ENCODE assay signal across 22 cellular contexts in genomic region chr4:81360722-81361121, GRCh38.
DNase-seq lines count a peak whose midpoint lies in the region; ATAC-seq and TF ChIP-seq lines count a peak whose summit lies in the region.
"Had no signal": no experiment of that assay in that cellular context is flagged by ENCODE, and none has a peak within 500 bp of the region (broad histone marks: within the 10 kb centered on the region; RNA-seq: fewer than 3 reads in every experiment).

No MANE protein-coding gene starts in this region.

- H3K79me2 ChIP-seq in PC-3 (ENCODE audit: low read length), result no peaks in the 10 kb centered on the region

- H3K4me1 ChIP-seq in PC-3 (ENCODE audit: insufficient read depth, low read length), result no peaks in the 10 kb centered on the region
- H3K4me1 ChIP-seq: A549 had no signal

- peaks cover 37% of the 10 kb centered on the region for H3K27me3 Mint-ChIP-seq in activated T-cell treated with anti-CD3 and anti-CD28 coated beads, Interleukin-2, amount 50 U/mL, for 72 hours (ENCODE audit: low read depth)
- peaks cover 27% of the 10 kb centered on the region for H3K27me3 Mint-ChIP-seq in stimulated activated naive CD8-positive, alpha-beta T cell treated with anti-CD3 and anti-CD28 coated beads, Interleukin-15, amount 100 ng/mL, for 72 hours

- H3K9ac ChIP-seq in PC-3 (ENCODE audit: low read length), result no peak overlapping the region
- H3K9ac ChIP-seq: KMS-11 had no signal

- intact Hi-C loops in PC-3 (cut with micrococcal nuclease), result no loop called here

- H3F3A ChIP-seq in PC-3 (ENCODE audit: low read length, unreplicated experiment), result no peaks in the 10 kb centered on the region

- H4K20me1 ChIP-seq in PC-3 (ENCODE audit: low read length), result no peaks in the 10 kb centered on the region

- no peak overlapping the region for H3K27ac ChIP-seq in PC-3 (ENCODE audit: low read length)
- H3K27ac ChIP-seq: A549, KMS-11, SK-N-MC had no signal

- H3K9me3 Mint-ChIP-seq in activated T-cell treated with anti-CD3 and anti-CD28 coated beads, Interleukin-2, amount 50 U/mL, for 72 hours, result no peaks in the 10 kb centered on the region
- no peaks in the 10 kb centered on the region for H3K9me3 Mint-ChIP-seq in stimulated activated naive CD8-positive, alpha-beta T cell treated with anti-CD3 and anti-CD28 coated beads, Interleukin-15, amount 100 ng/mL, for 72 hours

- H3K4me1 Mint-ChIP-seq in activated T-cell treated with anti-CD3 and anti-CD28 coated beads, Interleukin-2, amount 50 U/mL, for 72 hours (ENCODE audit: low read depth), result peaks cover 6% of the 10 kb centered on the region
- no peaks in the 10 kb centered on the region for H3K4me1 Mint-ChIP-seq in stimulated activated naive CD8-positive, alpha-beta T cell treated with anti-CD3 and anti-CD28 coated beads, Interleukin-15, amount 100 ng/mL, for 72 hours
- H3K4me1 Mint-ChIP-seq: B cell had no signal

- no peaks in the 10 kb centered on the region for H3K36me3 Mint-ChIP-seq in activated T-cell treated with anti-CD3 and anti-CD28 coated beads, Interleukin-2, amount 50 U/mL, for 72 hours (ENCODE audit: insufficient read depth in 2 of 2)
- H3K36me3 Mint-ChIP-seq: CD14-positive monocyte had no signal

- no peak overlapping the region for H3K27ac Mint-ChIP-seq in activated T-cell treated with anti-CD3 and anti-CD28 coated beads, Interleukin-2, amount 50 U/mL, for 72 hours
- no peak overlapping the region for H3K27ac Mint-ChIP-seq in stimulated activated naive CD8-positive, alpha-beta T cell treated with anti-CD3 and anti-CD28 coated beads, Interleukin-15, amount 100 ng/mL, for 72 hours
- H3K27ac Mint-ChIP-seq: B cell, CD14-positive monocyte had no signal

- DNase-seq in activated T-cell treated with anti-CD3 and anti-CD28 coated beads, Interleukin-2, amount 50 U/mL, for 72 hours, result no peak
- no peak for DNase-seq in activated T-cell treated with anti-CD3 and anti-CD28 coated beads, Interleukin-2, amount 50 U/mL, for 1 hour
- DNase-seq in PC-3 (peak; percentile 10), epithelial cell of esophagus (ENCODE audit: low read depth) (peak; percentile 41), foreskin melanocyte (no peak), A172 (ENCODE audit: low spot score) (no peak)
- no peak for DNase-seq in stimulated activated naive CD8-positive, alpha-beta T cell treated with anti-CD3 and anti-CD28 coated beads, Interleukin-15, amount 100 ng/mL, for 72 hours
- DNase-seq: EL, GF-D8, MV-4-11, NCI-H1105 treated with DMSO at 0.1 percent for 48 hours, NCI-H2029 treated with DMSO at 0.1 percent for 48 hours, NCI-H2171 treated with DMSO at 0.1 percent for 48 hours, NCI-H524 treated with DMSO at 0.1 percent for 48 hours, NCI-H82, OCI-M1, SHP77 treated with DMSO at 0.1 percent for 48 hours had no signal

- POLR2A ChIA-PET in PC-3 (lab: Charles Lee; ENCODE audit: unreplicated experiment), result no interaction called here

- no peaks in the 10 kb centered on the region for H3K27me3 ChIP-seq in PC-3 (ENCODE audit: low read length)

- ATAC-seq in activated T-cell treated with anti-CD3 and anti-CD28 coated beads, Interleukin-2, amount 50 U/mL, for 72 hours (replicated peaks in 1 of 2), result peak; percentile 29 to 49
- peak; percentile 42 for ATAC-seq in PC-3
- ATAC-seq in stimulated activated naive CD8-positive, alpha-beta T cell treated with anti-CD3 and anti-CD28 coated beads, Interleukin-15, amount 100 ng/mL, for 72 hours, result peak; percentile 58
- ATAC-seq: A549 had no signal

- TF ChIP-seq CTCF in PC-3 (conservative IDR thresholded peaks at IDR 0.05; ENCODE audit: low read depth, low read length) (no peak), epithelial cell of esophagus (IDR thresholded peaks at IDR 0.05; ENCODE audit: insufficient read depth, low read depth, low read length, missing control alignments) (no peak)

- H3K4me2 ChIP-seq in PC-3 (ENCODE audit: low read length), result no peak overlapping the region
- H3K4me2 ChIP-seq: A549, KMS-11 had no signal

- H3K4me3 ChIP-seq in PC-3 (ENCODE audit: low read length), result no peak overlapping the region
- H3K4me3 ChIP-seq in epithelial cell of esophagus (ENCODE audit: low read length), result no peak overlapping the region
- H3K4me3 ChIP-seq: A549, SK-N-MC had no signal

- H3K36me3 ChIP-seq in PC-3 (ENCODE audit: low read depth, low read length), result no peaks in the 10 kb centered on the region

- CTCF ChIA-PET in PC-3 (lab: Charles Lee), result no interaction called here

- no peaks in the 10 kb centered on the region for H3K9me2 ChIP-seq in PC-3 (replicated peaks; ENCODE audit: low read length)

- H3K9me3 ChIP-seq in PC-3 (ENCODE audit: low read length), result no peaks in the 10 kb centered on the region
- H3K9me3 ChIP-seq: A549 had no signal

- no TSS peak for BruUV-seq in PC-3 (replicated peaks; lab: Mats Ljungman, UMichigan)

- no peak overlapping the region for H3K4me3 Mint-ChIP-seq in activated T-cell treated with anti-CD3 and anti-CD28 coated beads, Interleukin-2, amount 50 U/mL, for 72 hours
- H3K4me3 Mint-ChIP-seq in stimulated activated naive CD8-positive, alpha-beta T cell treated with anti-CD3 and anti-CD28 coated beads, Interleukin-15, amount 100 ng/mL, for 72 hours, result no peak overlapping the region
- H3K4me3 Mint-ChIP-seq: B cell, CD14-positive monocyte had no signal

- no peak overlapping the region for H2AFZ ChIP-seq in PC-3 (ENCODE audit: low read length)

Comparison
In these comparisons a context has a peak if more than half of its experiments do, and no peak if none do; other contexts are left out.
1. DNase-seq: peak in PC-3 (single experiment) and epithelial cell of esophagus (single experiment); none in activated T-cell treated with anti-CD3 and anti-CD28 coated beads, Interleukin-2, amount 50 U/mL, for 72 hours (0 of 2), activated T-cell treated with anti-CD3 and anti-CD28 coated beads, Interleukin-2, amount 50 U/mL, for 1 hour (single experiment), stimulated activated naive CD8-positive, alpha-beta T cell treated with anti-CD3 and anti-CD28 coated beads, Interleukin-15, amount 100 ng/mL, for 72 hours (0 of 2), foreskin melanocyte (single experiment) and A172 (single experiment).
2. Peak in every context shown above with its lines, with median percentiles within 50 percentile points of each other: ATAC-seq.